Comparison of ENCODE assay signal across 22 cellular contexts in genomic region chr22:20558534-20558933, GRCh38. TPM values are rescaled to one million over a fixed set of nuclear protein-coding genes. Genes with fewer than 3 reads are reported as not detected.
DNase-seq lines count a peak whose midpoint lies in the region; ATAC-seq and TF ChIP-seq lines count a peak whose summit lies in the region.
"Had no signal": no experiment of that assay in that cellular context is flagged by ENCODE, and none has a peak within 500 bp of the region (broad histone marks: within the 10 kb centered on the region; RNA-seq: fewer than 3 reads in every experiment).

No MANE protein-coding gene starts in this region.

- H3K27ac Mint-ChIP-seq in activated CD4-positive, alpha-beta T cell treated with anti-CD3 and anti-CD28 coated beads, Interleukin-2, amount 10 ng/mL, durations not matched to agents 24 days and 14 days, result peak overlapping the region; percentile 29
- peak overlapping the region; percentile 89 to 99 (median 98) for H3K27ac Mint-ChIP-seq in CD8-positive, alpha-beta memory T cell
- peak overlapping the region; percentile 91 for H3K27ac Mint-ChIP-seq in activated naive CD8-positive, alpha-beta T cell treated with anti-CD3 and anti-CD28 coated beads for 36 hours
- peak overlapping the region; percentile 89 to 92 for H3K27ac Mint-ChIP-seq in natural killer cell treated with Interleukin-12 subunit alpha and Interleukin-12 subunit beta and Interleukin-15 and Interleukin-18, amount 100 ng/mL, for 72 hours
- H3K27ac Mint-ChIP-seq: brain; dendritic cell treated with granulocyte-macrophage colony-stimulating factor and Interleukin-4, amounts not matched to agents 40 ng/mL and 50 ng/mL, for 4 days; nephron progenitor cell had no signal

- H3K36me3 ChIP-seq in CD8-positive, alpha-beta memory T cell (ENCODE audit: insufficient read depth, low read length), result peaks cover 44% of the 10 kb centered on the region
- peaks cover 16 to 85% (median 64%) of the 10 kb centered on the region in 3 donors for H3K36me3 ChIP-seq in tibial artery

- H3K27ac ChIP-seq in CD8-positive, alpha-beta memory T cell (ENCODE audit: low read depth, low read length), result no peak overlapping the region
- peak overlapping the region in 1 of 2 donors; percentile 92 for H3K27ac ChIP-seq in tibial artery

- H3K36me3 Mint-ChIP-seq in activated CD4-positive, alpha-beta T cell treated with anti-CD3 and anti-CD28 coated beads, Interleukin-2, amount 10 ng/mL, durations not matched to agents 24 days and 14 days (ENCODE audit: low read depth), result peaks cover 79% of the 10 kb centered on the region
- peaks cover 27 to 87% (median 39%) of the 10 kb centered on the region in 3 donors for H3K36me3 Mint-ChIP-seq in CD8-positive, alpha-beta memory T cell
- H3K36me3 Mint-ChIP-seq in activated naive CD8-positive, alpha-beta T cell treated with anti-CD3 and anti-CD28 coated beads for 36 hours, result peaks cover 75% of the 10 kb centered on the region
- peaks cover 36% of the 10 kb centered on the region for H3K36me3 Mint-ChIP-seq in natural killer cell treated with Interleukin-12 subunit alpha and Interleukin-12 subunit beta and Interleukin-15 and Interleukin-18, amount 100 ng/mL, for 72 hours

- H3K27me3 ChIP-seq in CD8-positive, alpha-beta memory T cell (ENCODE audit: insufficient read depth, low read length, poor library complexity, severe bottlenecking), result no peaks in the 10 kb centered on the region
- H3K27me3 ChIP-seq in tibial artery, result no peaks in the 10 kb centered on the region

- no peak for ATAC-seq in natural killer cell treated with Interleukin-12 subunit alpha and Interleukin-12 subunit beta and Interleukin-15 and Interleukin-18, amount 100 ng/mL, for 72 hours
- no peak for ATAC-seq in HG03342 (IDR thresholded peaks at IDR 0.05; ENCODE audit: unreplicated experiment)
- ATAC-seq: GM12878 had no signal

- no peaks in the 10 kb centered on the region for H3K27me3 Mint-ChIP-seq in activated CD4-positive, alpha-beta T cell treated with anti-CD3 and anti-CD28 coated beads, Interleukin-2, amount 10 ng/mL, durations not matched to agents 24 days and 14 days
- H3K27me3 Mint-ChIP-seq in CD8-positive, alpha-beta memory T cell, result no peaks in the 10 kb centered on the region
- no peaks in the 10 kb centered on the region for H3K27me3 Mint-ChIP-seq in activated naive CD8-positive, alpha-beta T cell treated with anti-CD3 and anti-CD28 coated beads for 36 hours
- no peaks in the 10 kb centered on the region for H3K27me3 Mint-ChIP-seq in natural killer cell treated with Interleukin-12 subunit alpha and Interleukin-12 subunit beta and Interleukin-15 and Interleukin-18, amount 100 ng/mL, for 72 hours
- H3K27me3 Mint-ChIP-seq: brain; dendritic cell treated with granulocyte-macrophage colony-stimulating factor and Interleukin-4, amounts not matched to agents 40 ng/mL and 50 ng/mL, for 4 days had no signal

- H3K4me1 ChIP-seq in CD8-positive, alpha-beta memory T cell (ENCODE audit: insufficient read depth, low read length), result peaks cover 67% of the 10 kb centered on the region
- peaks cover 6 to 37% (median 22%) of the 10 kb centered on the region in 4 donors for H3K4me1 ChIP-seq in tibial artery

- H3K4me1 Mint-ChIP-seq in activated CD4-positive, alpha-beta T cell treated with anti-CD3 and anti-CD28 coated beads, Interleukin-2, amount 10 ng/mL, durations not matched to agents 24 days and 14 days, result peaks cover 58% of the 10 kb centered on the region
- H3K4me1 Mint-ChIP-seq in CD8-positive, alpha-beta memory T cell, result peaks cover 70 to 94% (median 92%) of the 10 kb centered on the region in 3 donors
- peaks cover 57% of the 10 kb centered on the region for H3K4me1 Mint-ChIP-seq in activated naive CD8-positive, alpha-beta T cell treated with anti-CD3 and anti-CD28 coated beads for 36 hours
- peaks cover 51 to 63% of the 10 kb centered on the region in 2 donors for H3K4me1 Mint-ChIP-seq in natural killer cell treated with Interleukin-12 subunit alpha and Interleukin-12 subunit beta and Interleukin-15 and Interleukin-18, amount 100 ng/mL, for 72 hours (ENCODE audit: low read depth in 2 of 2)
- H3K4me1 Mint-ChIP-seq: brain had no signal

- no peak overlapping the region for H3K4me3 Mint-ChIP-seq in activated CD4-positive, alpha-beta T cell treated with anti-CD3 and anti-CD28 coated beads, Interleukin-2, amount 10 ng/mL, durations not matched to agents 24 days and 14 days
- peak overlapping the region in 5 of 7 donors; percentile 75 to 83 (median 80) for H3K4me3 Mint-ChIP-seq in CD8-positive, alpha-beta memory T cell
- no peak overlapping the region for H3K4me3 Mint-ChIP-seq in activated naive CD8-positive, alpha-beta T cell treated with anti-CD3 and anti-CD28 coated beads for 36 hours
- no peak overlapping the region for H3K4me3 Mint-ChIP-seq in natural killer cell treated with Interleukin-12 subunit alpha and Interleukin-12 subunit beta and Interleukin-15 and Interleukin-18, amount 100 ng/mL, for 72 hours
- H3K4me3 Mint-ChIP-seq: brain; dendritic cell treated with granulocyte-macrophage colony-stimulating factor and Interleukin-4, amounts not matched to agents 40 ng/mL and 50 ng/mL, for 4 days; nephron progenitor cell had no signal

- POLR2A ChIA-PET in CD8-positive, alpha-beta memory T cell (lab: Charles Lee), result interaction anchor here (2.0 to 11.4 kb wide), 3 partner anchors 9 to 50 kb away, joined by 16 to 226 read pairs (median 24); partner anchors contain the start of gene MED15

- CTCF ChIA-PET in CD8-positive, alpha-beta memory T cell (lab: Charles Lee), result interaction anchor here (1.2 to 19.1 kb wide), 5 partner anchors 8 to 359 kb away, joined by 3 to 389 read pairs (median 3); partner anchors contain the start of genes CRKL and MED15

- DNase-seq in activated CD4-positive, alpha-beta T cell treated with anti-CD3 and anti-CD28 coated beads, Interleukin-2, amount 10 ng/mL, durations not matched to agents 24 days and 14 days, result no peak
- DNase-seq in activated CD4-positive, alpha-beta T cell treated with anti-CD3 and anti-CD28 coated beads for 4 hours, result no peak
- DNase-seq in CD8-positive, alpha-beta memory T cell, result no peak
- DNase-seq in activated naive CD8-positive, alpha-beta T cell treated with anti-CD3 and anti-CD28 coated beads for 36 hours, result no peak
- no peak for DNase-seq in natural killer cell treated with Interleukin-12 subunit alpha and Interleukin-12 subunit beta and Interleukin-15 and Interleukin-18, amount 100 ng/mL, for 72 hours (ENCODE audit: low spot score)
- DNase-seq in inferior parietal cortex (ENCODE audit: extremely low spot score) (no peak), tibial artery (no peak)
- DNase-seq: activated naive CD4-positive, alpha-beta T cell treated with Interleukin-2 at 50 U/mL for 16 hours; DMS53; H7; hippocampal formation; mammary epithelial cell; NCI-H1436; NCI-H2171 treated with DMSO at 0.1 percent for 48 hours; NCI-H526 treated with DMSO at 0.1 percent for 48 hours; nephron progenitor cell; SHP77 treated with DMSO at 0.1 percent for 48 hours; stimulated activated CD4-positive, alpha-beta T cell treated with anti-CD3 and anti-CD28 coated beads, Interleukin-2, amount 100 ng/mL, for 24 hours had no signal

- peaks cover 9% of the 10 kb centered on the region for H3K9me3 Mint-ChIP-seq in activated CD4-positive, alpha-beta T cell treated with anti-CD3 and anti-CD28 coated beads, Interleukin-2, amount 10 ng/mL, durations not matched to agents 24 days and 14 days
- peaks cover 0 to 9% (median 0%) of the 10 kb centered on the region in 5 donors for H3K9me3 Mint-ChIP-seq in CD8-positive, alpha-beta memory T cell
- H3K9me3 Mint-ChIP-seq in activated naive CD8-positive, alpha-beta T cell treated with anti-CD3 and anti-CD28 coated beads for 36 hours, result peaks cover 11% of the 10 kb centered on the region
- no peaks in the 10 kb centered on the region for H3K9me3 Mint-ChIP-seq in natural killer cell treated with Interleukin-12 subunit alpha and Interleukin-12 subunit beta and Interleukin-15 and Interleukin-18, amount 100 ng/mL, for 72 hours
- H3K9me3 Mint-ChIP-seq: dendritic cell treated with granulocyte-macrophage colony-stimulating factor and Interleukin-4, amounts not matched to agents 40 ng/mL and 50 ng/mL, for 4 days had no signal

- intact Hi-C loops in activated CD4-positive, alpha-beta T cell treated with anti-CD3 and anti-CD28 coated beads, Interleukin-2, amount 10 ng/mL, durations not matched to agents 24 days and 14 days (cut with micrococcal nuclease), result no loop called here
- intact Hi-C loops in tibial artery (cut with DNase I; ENCODE audit: low total_unique reads), result loop anchor here (5.0 kb wide), 2 partner anchors 46 to 241 kb away; no protein-coding TSS in a partner anchor

- no peak overlapping the region for H3K4me3 ChIP-seq in CD8-positive, alpha-beta memory T cell (ENCODE audit: low read length)
- no peak overlapping the region for H3K4me3 ChIP-seq in tibial artery
- H3K4me3 ChIP-seq: GM12878 had no signal

- TF ChIP-seq CTCF in tibial artery (IDR thresholded peaks at IDR 0.05), result no peak

- H3K9me3 ChIP-seq in CD8-positive, alpha-beta memory T cell (ENCODE audit: low read length), result no peaks in the 10 kb centered on the region
- no peaks in the 10 kb centered on the region for H3K9me3 ChIP-seq in tibial artery

RNA-seq across cellular contexts. Expression of gene MED15, which starts 51.1 kb away (rescaled TPM):
- 113 and 117 TPM in 2 replicates for total RNA-seq in activated CD4-positive, alpha-beta T cell treated with anti-CD3 and anti-CD28 coated beads, Interleukin-2, amount 10 ng/mL, durations not matched to agents 24 days and 14 days
- 100 to 1,000 TPM in 1 of 2 experiments, 10 to 100 TPM in 1; 98.0 to 106 TPM for total RNA-seq in CD8-positive, alpha-beta memory T cell
- polyA plus RNA-seq in CD8-positive, alpha-beta memory T cell, result 120 TPM
- total RNA-seq in activated naive CD8-positive, alpha-beta T cell treated with anti-CD3 and anti-CD28 coated beads for 36 hours, result 10 to 100 TPM; 91.1 to 91.8 TPM
- 100 to 1,000 TPM; 171 to 178 TPM for total RNA-seq in natural killer cell treated with Interleukin-12 subunit alpha and Interleukin-12 subunit beta and Interleukin-15 and Interleukin-18, amount 100 ng/mL, for 72 hours

Comparison
In these comparisons a context has a peak if more than half of its experiments do, and no peak if none do; other contexts are left out.
1. H3K27ac Mint-ChIP-seq: peak in every context shown above with its lines; median percentile 98 in CD8-positive, alpha-beta memory T cell; 91 in activated naive CD8-positive, alpha-beta T cell treated with anti-CD3 and anti-CD28 coated beads for 36 hours; 90 in natural killer cell treated with Interleukin-12 subunit alpha and Interleukin-12 subunit beta and Interleukin-15 and Interleukin-18, amount 100 ng/mL, for 72 hours; 29 in activated CD4-positive, alpha-beta T cell treated with anti-CD3 and anti-CD28 coated beads, Interleukin-2, amount 10 ng/mL, durations not matched to agents 24 days and 14 days.
2. H3K4me3 Mint-ChIP-seq: peak in CD8-positive, alpha-beta memory T cell (5 of 7); none in activated CD4-positive, alpha-beta T cell treated with anti-CD3 and anti-CD28 coated beads, Interleukin-2, amount 10 ng/mL, durations not matched to agents 24 days and 14 days (single experiment), activated naive CD8-positive, alpha-beta T cell treated with anti-CD3 and anti-CD28 coated beads for 36 hours (single experiment) and natural killer cell treated with Interleukin-12 subunit alpha and Interleukin-12 subunit beta and Interleukin-15 and Interleukin-18, amount 100 ng/mL, for 72 hours (single experiment).